1 cellular context compared by ENCODE assay signal in genomic region chr11:9607511-9607899, GRCh38.
A peak's percentile ranks its signal among the peaks of the same experiment; 100 is the strongest.
TF ChIP-seq lines count a peak whose summit lies in the region.

No MANE protein-coding gene starts in this region.

TF ChIP-seq in HepG2, 621 proteins besides CTCF, POLR2A, EP300 and RAD21 (continued from another document):
- TF ChIP-seq, protein P1, sequence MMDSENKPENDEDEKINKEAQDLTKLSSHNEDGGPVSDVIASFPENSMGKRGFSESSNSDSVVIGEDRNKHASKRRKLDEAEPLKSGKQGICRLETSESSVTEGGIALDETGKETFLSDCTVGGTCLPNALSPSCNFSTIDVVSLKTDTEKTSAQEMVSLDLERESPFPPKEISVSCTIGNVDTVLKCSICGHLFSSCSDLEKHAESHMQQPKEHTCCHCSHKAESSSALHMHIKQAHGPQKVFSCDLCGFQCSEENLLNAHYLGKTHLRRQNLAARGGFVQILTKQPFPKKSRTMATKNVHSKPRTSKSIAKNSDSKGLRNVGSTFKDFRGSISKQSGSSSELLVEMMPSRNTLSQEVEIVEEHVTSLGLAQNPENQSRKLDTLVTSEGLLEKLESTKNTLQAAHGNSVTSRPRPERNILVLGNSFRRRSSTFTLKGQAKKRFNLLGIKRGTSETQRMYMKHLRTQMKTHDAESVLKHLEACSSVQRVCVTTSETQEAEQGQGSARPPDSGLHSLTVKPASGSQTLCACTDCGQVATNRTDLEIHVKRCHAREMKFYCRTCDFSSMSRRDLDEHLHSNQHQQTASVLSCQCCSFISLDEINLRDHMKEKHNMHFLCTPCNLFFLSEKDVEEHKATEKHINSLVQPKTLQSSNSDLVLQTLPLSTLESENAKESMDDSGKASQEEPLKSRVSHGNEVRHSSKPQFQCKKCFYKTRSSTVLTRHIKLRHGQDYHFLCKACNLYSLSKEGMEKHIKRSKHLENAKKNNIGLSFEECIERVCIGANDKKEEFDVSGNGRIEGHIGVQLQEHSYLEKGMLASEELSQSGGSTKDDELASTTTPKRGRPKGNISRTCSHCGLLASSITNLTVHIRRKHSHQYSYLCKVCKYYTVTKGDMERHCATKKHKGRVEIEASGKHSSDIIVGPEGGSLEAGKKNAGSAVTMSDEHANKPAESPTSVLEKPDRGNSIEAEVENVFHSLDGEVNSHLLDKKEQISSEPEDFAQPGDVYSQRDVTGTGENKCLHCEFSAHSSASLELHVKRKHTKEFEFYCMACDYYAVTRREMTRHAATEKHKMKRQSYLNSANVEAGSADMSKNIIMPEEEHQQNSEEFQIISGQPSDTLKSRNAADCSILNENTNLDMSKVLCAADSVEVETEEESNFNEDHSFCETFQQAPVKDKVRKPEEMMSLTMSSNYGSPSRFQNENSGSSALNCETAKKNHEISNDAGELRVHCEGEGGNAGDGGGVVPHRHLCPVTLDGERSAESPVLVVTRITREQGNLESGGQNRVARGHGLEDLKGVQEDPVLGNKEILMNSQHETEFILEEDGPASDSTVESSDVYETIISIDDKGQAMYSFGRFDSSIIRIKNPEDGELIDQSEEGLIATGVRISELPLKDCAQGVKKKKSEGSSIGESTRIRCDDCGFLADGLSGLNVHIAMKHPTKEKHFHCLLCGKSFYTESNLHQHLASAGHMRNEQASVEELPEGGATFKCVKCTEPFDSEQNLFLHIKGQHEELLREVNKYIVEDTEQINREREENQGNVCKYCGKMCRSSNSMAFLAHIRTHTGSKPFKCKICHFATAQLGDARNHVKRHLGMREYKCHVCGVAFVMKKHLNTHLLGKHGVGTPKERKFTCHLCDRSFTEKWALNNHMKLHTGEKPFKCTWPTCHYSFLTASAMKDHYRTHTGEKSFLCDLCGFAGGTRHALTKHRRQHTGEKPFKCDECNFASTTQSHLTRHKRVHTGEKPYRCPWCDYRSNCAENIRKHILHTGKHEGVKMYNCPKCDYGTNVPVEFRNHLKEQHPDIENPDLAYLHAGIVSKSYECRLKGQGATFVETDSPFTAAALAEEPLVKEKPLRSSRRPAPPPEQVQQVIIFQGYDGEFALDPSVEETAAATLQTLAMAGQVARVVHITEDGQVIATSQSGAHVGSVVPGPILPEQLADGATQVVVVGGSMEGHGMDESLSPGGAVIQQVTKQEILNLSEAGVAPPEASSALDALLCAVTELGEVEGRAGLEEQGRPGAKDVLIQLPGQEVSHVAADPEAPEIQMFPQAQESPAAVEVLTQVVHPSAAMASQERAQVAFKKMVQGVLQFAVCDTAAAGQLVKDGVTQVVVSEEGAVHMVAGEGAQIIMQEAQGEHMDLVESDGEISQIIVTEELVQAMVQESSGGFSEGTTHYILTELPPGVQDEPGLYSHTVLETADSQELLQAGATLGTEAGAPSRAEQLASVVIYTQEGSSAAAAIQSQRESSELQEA (CRISPR knock-in tag; IDR thresholded peaks at IDR 0.05; ENCODE audit: not compliant biosample characterization): no peak
- no peak for TF ChIP-seq ZC3H13 (CRISPR knock-in tag; IDR thresholded peaks at IDR 0.05)
- TF ChIP-seq PITX1 (CRISPR knock-in tag; IDR thresholded peaks at IDR 0.05): no peak
- no peak for TF ChIP-seq KDM5A (IDR thresholded peaks at IDR 0.05; ENCODE audit: borderline replicate concordance, low read length)
- TF ChIP-seq, protein P2, sequence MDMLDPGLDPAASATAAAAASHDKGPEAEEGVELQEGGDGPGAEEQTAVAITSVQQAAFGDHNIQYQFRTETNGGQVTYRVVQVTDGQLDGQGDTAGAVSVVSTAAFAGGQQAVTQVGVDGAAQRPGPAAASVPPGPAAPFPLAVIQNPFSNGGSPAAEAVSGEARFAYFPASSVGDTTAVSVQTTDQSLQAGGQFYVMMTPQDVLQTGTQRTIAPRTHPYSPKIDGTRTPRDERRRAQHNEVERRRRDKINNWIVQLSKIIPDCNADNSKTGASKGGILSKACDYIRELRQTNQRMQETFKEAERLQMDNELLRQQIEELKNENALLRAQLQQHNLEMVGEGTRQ (IDR thresholded peaks at IDR 0.05; ENCODE audit: low read depth, low read length): no peak
- TF ChIP-seq, protein P2 (CRISPR knock-in tag; IDR thresholded peaks at IDR 0.05; ENCODE audit: borderline replicate concordance): 0 out of 2 replicates have a peak, but pooled peaks have one; percentile 17
- no peak for TF ChIP-seq BCL3 (CRISPR knock-in tag; IDR thresholded peaks at IDR 0.05)
- TF ChIP-seq ZNF446 (CRISPR knock-in tag; IDR thresholded peaks at IDR 0.05): no peak
- TF ChIP-seq GTF2F1 (IDR thresholded peaks at IDR 0.05; ENCODE audit: low read length): no peak
- no peak for TF ChIP-seq GPN1 (CRISPR knock-in tag; IDR thresholded peaks at IDR 0.05; ENCODE audit: borderline replicate concordance)
- no peak for TF ChIP-seq ZNF432 (CRISPR knock-in tag; IDR thresholded peaks at IDR 0.05; ENCODE audit: borderline replicate concordance)
- 0 out of 2 replicates have a peak, but pooled peaks have one; percentile 31 for TF ChIP-seq ZNF350 (CRISPR knock-in tag; IDR thresholded peaks at IDR 0.05; ENCODE audit: borderline replicate concordance, low read depth)
- TF ChIP-seq ZNF501 (CRISPR knock-in tag; IDR thresholded peaks at IDR 0.05): 0 out of 2 replicates have a peak, but pooled peaks have one; percentile 13
- no peak for TF ChIP-seq ZBTB3 (CRISPR knock-in tag; IDR thresholded peaks at IDR 0.05; ENCODE audit: borderline replicate concordance, low read depth)
- TF ChIP-seq, protein P3, sequence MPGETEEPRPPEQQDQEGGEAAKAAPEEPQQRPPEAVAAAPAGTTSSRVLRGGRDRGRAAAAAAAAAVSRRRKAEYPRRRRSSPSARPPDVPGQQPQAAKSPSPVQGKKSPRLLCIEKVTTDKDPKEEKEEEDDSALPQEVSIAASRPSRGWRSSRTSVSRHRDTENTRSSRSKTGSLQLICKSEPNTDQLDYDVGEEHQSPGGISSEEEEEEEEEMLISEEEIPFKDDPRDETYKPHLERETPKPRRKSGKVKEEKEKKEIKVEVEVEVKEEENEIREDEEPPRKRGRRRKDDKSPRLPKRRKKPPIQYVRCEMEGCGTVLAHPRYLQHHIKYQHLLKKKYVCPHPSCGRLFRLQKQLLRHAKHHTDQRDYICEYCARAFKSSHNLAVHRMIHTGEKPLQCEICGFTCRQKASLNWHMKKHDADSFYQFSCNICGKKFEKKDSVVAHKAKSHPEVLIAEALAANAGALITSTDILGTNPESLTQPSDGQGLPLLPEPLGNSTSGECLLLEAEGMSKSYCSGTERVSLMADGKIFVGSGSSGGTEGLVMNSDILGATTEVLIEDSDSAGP (CRISPR knock-in tag; IDR thresholded peaks at IDR 0.05; ENCODE audit: borderline replicate concordance): no peak
- no peak for TF ChIP-seq ZNF570 (CRISPR knock-in tag; IDR thresholded peaks at IDR 0.05; ENCODE audit: borderline replicate concordance)
- no peak for TF ChIP-seq ZFP62 (CRISPR knock-in tag; IDR thresholded peaks at IDR 0.05)
- TF ChIP-seq KDM1A (CRISPR knock-in tag; IDR thresholded peaks at IDR 0.05): no peak
- TF ChIP-seq CBX2 (IDR thresholded peaks at IDR 0.05; ENCODE audit: low read depth, low read length): no peak
- no peak for TF ChIP-seq CBX2 (CRISPR knock-in tag; IDR thresholded peaks at IDR 0.05; ENCODE audit: low read depth)
- TF ChIP-seq ZSCAN20 (CRISPR knock-in tag; IDR thresholded peaks at IDR 0.05; ENCODE audit: borderline replicate concordance): no peak
- peak; percentile 20; the same call in 1 of the 2 replicates for TF ChIP-seq ARID4A (CRISPR knock-in tag; IDR thresholded peaks at IDR 0.05; ENCODE audit: borderline replicate concordance)
- TF ChIP-seq PRDM10 (CRISPR knock-in tag; IDR thresholded peaks at IDR 0.05; ENCODE audit: low read depth): 0 out of 2 replicates have a peak, but pooled peaks have one; percentile 18
- TF ChIP-seq ZNF547 (CRISPR knock-in tag; IDR thresholded peaks at IDR 0.05): no peak
